14 cellular contexts compared by ENCODE assay signal in the genomic region with DNA sequence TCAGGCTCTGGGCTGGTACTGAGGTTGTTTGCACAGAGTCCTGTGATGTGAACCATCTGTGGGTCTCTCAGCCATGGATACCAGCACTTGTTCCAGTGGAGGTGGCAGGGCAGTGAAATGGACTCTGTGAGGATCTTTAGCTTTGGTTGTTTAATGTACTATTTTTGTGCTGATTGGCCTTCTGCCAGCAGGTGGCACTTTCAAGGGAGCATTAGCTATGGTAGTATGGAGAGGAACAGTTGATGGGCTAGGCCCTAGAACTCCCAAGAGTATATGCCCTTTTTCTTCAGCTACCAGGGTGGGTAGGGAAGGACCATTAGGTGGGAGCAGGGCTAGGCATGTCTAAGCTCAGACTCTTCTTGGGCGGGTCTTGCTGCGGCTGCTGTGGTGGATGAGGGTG.
A peak's percentile ranks its signal among the peaks of the same experiment; 100 is the strongest.
DNase-seq lines count a peak whose midpoint lies in the region; ATAC-seq lines count a peak whose summit lies in the region.
"Had no signal": no experiment of that assay in that cellular context is flagged by ENCODE, and none has a peak within 500 bp of the region (broad histone marks: within the 10 kb centered on the region; RNA-seq: fewer than 3 reads in every experiment).

No MANE protein-coding gene starts in this region.

- no peaks in the 10 kb centered on the region for H3K36me3 Mint-ChIP-seq in activated CD8-positive, alpha-beta memory T cell treated with anti-CD3 and anti-CD28 coated beads, Interleukin-2, amount 10 ng/mL, durations not matched to agents 7 days and 5 days
- H3K36me3 Mint-ChIP-seq in activated naive CD4-positive, alpha-beta T cell treated with anti-CD3 and anti-CD28 coated beads for 36 hours (ENCODE audit: low read depth): no peaks in the 10 kb centered on the region

- intact Hi-C loops in activated naive CD4-positive, alpha-beta T cell treated with anti-CD3 and anti-CD28 coated beads for 36 hours (cut with micrococcal nuclease): loop anchor here (1.0 to 5.0 kb wide), 2 partner anchors 378 to 573 kb away; no protein-coding TSS in a partner anchor

- H3K27ac Mint-ChIP-seq in activated CD8-positive, alpha-beta memory T cell treated with anti-CD3 and anti-CD28 coated beads, Interleukin-2, amount 10 ng/mL, durations not matched to agents 7 days and 5 days: no peak overlapping the region
- H3K27ac Mint-ChIP-seq in activated naive CD4-positive, alpha-beta T cell treated with anti-CD3 and anti-CD28 coated beads for 36 hours: no peak overlapping the region
- H3K27ac Mint-ChIP-seq: activated T-helper 1 cell treated with anti-CD3 and anti-CD28 coated beads, Interleukin-12 subunit alpha, Interleukin-12 subunit beta, Interleukin-2, Interleukin-4 antibody, amounts not matched to agents 30 ng/mL and 10 ng/mL and 1 ng/mL, durations not matched to agents 14 hours and 24 hours and 36 hours; nephron; T-helper 1 cell treated with Interleukin-12 subunit alpha and Interleukin-12 subunit beta and Interleukin-4 antibody, amounts not matched to agents 30 μg/mL and 1 μg/mL, for 36 hours had no signal

- H3K4me1 Mint-ChIP-seq in activated CD8-positive, alpha-beta memory T cell treated with anti-CD3 and anti-CD28 coated beads, Interleukin-2, amount 10 ng/mL, durations not matched to agents 7 days and 5 days: no peaks in the 10 kb centered on the region
- H3K4me1 Mint-ChIP-seq in activated naive CD4-positive, alpha-beta T cell treated with anti-CD3 and anti-CD28 coated beads for 36 hours (ENCODE audit: low read depth): no peaks in the 10 kb centered on the region
- H3K4me1 Mint-ChIP-seq: nephron had no signal

- peak; percentile 43 for DNase-seq in activated CD8-positive, alpha-beta memory T cell treated with anti-CD3 and anti-CD28 coated beads, Interleukin-2, amount 10 ng/mL, durations not matched to agents 7 days and 5 days
- no peak for DNase-seq in activated CD8-positive, alpha-beta memory T cell treated with anti-CD3 and anti-CD28 coated beads, Interleukin-2, amount 50 U/mL, for 4 hours
- DNase-seq in HT1080 (ENCODE audit: low read depth) (peak; percentile 2), NCI-H1436 (lab: John Stamatoyannopoulos, UW) (no peak), NCI-H2029 (lab: John Stamatoyannopoulos, UW) (no peak)
- DNase-seq in activated naive CD4-positive, alpha-beta T cell treated with anti-CD3 and anti-CD28 coated beads for 36 hours: peak; percentile 47
- DNase-seq in stimulated activated CD8-positive, alpha-beta memory T cell treated with anti-CD3 and anti-CD28 coated beads, Interleukin-4, amount 100 ng/mL, for 48 hours: peak; percentile 39
- no peak for DNase-seq in activated CD4-positive, CD25-positive, alpha-beta regulatory T cell treated with anti-CD3 and anti-CD28 coated beads, Interleukin-2, amount 50 U/mL, for 72 hours
- DNase-seq: HCEC 1CT; NCI-H1048; stimulated activated naive CD4-positive, alpha-beta T cell treated with Interleukin-2 at 50 U/mL for 16 hours had no signal

- CTCF ChIA-PET in activated CD8-positive, alpha-beta memory T cell treated with anti-CD3 and anti-CD28 coated beads, Interleukin-2, amount 10 ng/mL, durations not matched to agents 7 days and 5 days (lab: Charles Lee): interaction anchor here (0.9 to 1.4 kb wide), 4 partner anchors 11 to 379 kb away, joined by 3 to 4 read pairs (median 3); no protein-coding TSS in a partner anchor
- CTCF ChIA-PET in activated naive CD4-positive, alpha-beta T cell treated with anti-CD3 and anti-CD28 coated beads for 36 hours (lab: Charles Lee): interaction anchor here (0.6 to 1.4 kb wide), 5 partner anchors 12 to 378 kb away, joined by 3 to 5 read pairs (median 3); no protein-coding TSS in a partner anchor

- no peak overlapping the region for H3K4me3 Mint-ChIP-seq in activated CD8-positive, alpha-beta memory T cell treated with anti-CD3 and anti-CD28 coated beads, Interleukin-2, amount 10 ng/mL, durations not matched to agents 7 days and 5 days
- no peak overlapping the region for H3K4me3 Mint-ChIP-seq in activated naive CD4-positive, alpha-beta T cell treated with anti-CD3 and anti-CD28 coated beads for 36 hours
- H3K4me3 Mint-ChIP-seq: activated T-helper 1 cell treated with anti-CD3 and anti-CD28 coated beads, Interleukin-12 subunit alpha, Interleukin-12 subunit beta, Interleukin-2, Interleukin-4 antibody, amounts not matched to agents 30 ng/mL and 10 ng/mL and 1 ng/mL, durations not matched to agents 14 hours and 24 hours and 36 hours; nephron; T-helper 1 cell treated with Interleukin-12 subunit alpha and Interleukin-12 subunit beta and Interleukin-4 antibody, amounts not matched to agents 30 μg/mL and 1 μg/mL, for 36 hours had no signal

- ATAC-seq in activated CD8-positive, alpha-beta memory T cell treated with anti-CD3 and anti-CD28 coated beads, Interleukin-2, amount 10 ng/mL, durations not matched to agents 7 days and 5 days: no peak

- peaks cover 17% of the 10 kb centered on the region for H3K27me3 Mint-ChIP-seq in activated CD8-positive, alpha-beta memory T cell treated with anti-CD3 and anti-CD28 coated beads, Interleukin-2, amount 10 ng/mL, durations not matched to agents 7 days and 5 days
- peaks cover 9% of the 10 kb centered on the region for H3K27me3 Mint-ChIP-seq in activated naive CD4-positive, alpha-beta T cell treated with anti-CD3 and anti-CD28 coated beads for 36 hours (ENCODE audit: low read depth)

- no peaks in the 10 kb centered on the region for H3K9me3 Mint-ChIP-seq in activated CD8-positive, alpha-beta memory T cell treated with anti-CD3 and anti-CD28 coated beads, Interleukin-2, amount 10 ng/mL, durations not matched to agents 7 days and 5 days (ENCODE audit: low read depth)
- H3K9me3 Mint-ChIP-seq in activated naive CD4-positive, alpha-beta T cell treated with anti-CD3 and anti-CD28 coated beads for 36 hours: no peaks in the 10 kb centered on the region
- H3K9me3 Mint-ChIP-seq: activated T-helper 1 cell treated with anti-CD3 and anti-CD28 coated beads, Interleukin-12 subunit alpha, Interleukin-12 subunit beta, Interleukin-2, Interleukin-4 antibody, amounts not matched to agents 30 ng/mL and 10 ng/mL and 1 ng/mL, durations not matched to agents 14 hours and 24 hours and 36 hours had no signal

Comparison
In these comparisons a context has a peak if more than half of its experiments do, and no peak if none do; other contexts are left out.
1. DNase-seq: peak in activated CD8-positive, alpha-beta memory T cell treated with anti-CD3 and anti-CD28 coated beads, Interleukin-2, amount 10 ng/mL, durations not matched to agents 7 days and 5 days (single experiment), HT1080 (single experiment), activated naive CD4-positive, alpha-beta T cell treated with anti-CD3 and anti-CD28 coated beads for 36 hours (single experiment) and stimulated activated CD8-positive, alpha-beta memory T cell treated with anti-CD3 and anti-CD28 coated beads, Interleukin-4, amount 100 ng/mL, for 48 hours (single experiment); none in activated CD8-positive, alpha-beta memory T cell treated with anti-CD3 and anti-CD28 coated beads, Interleukin-2, amount 50 U/mL, for 4 hours (single experiment), activated CD4-positive, CD25-positive, alpha-beta regulatory T cell treated with anti-CD3 and anti-CD28 coated beads, Interleukin-2, amount 50 U/mL, for 72 hours (single experiment), NCI-H1436 (single experiment) and NCI-H2029 (single experiment).